In genomic region chr14:49582211-49582977, GRCh38 we compare ENCODE assay signal across 1 cellular context.
TF ChIP-seq lines count a peak whose summit lies in the region.

No MANE protein-coding gene starts in this region.

TF ChIP-seq in A549, 52 proteins besides CTCF, POLR2A, EP300 and RAD21 (continued from another document):
- TF ChIP-seq HOXA7 (CRISPR knock-in tag; IDR thresholded peaks at IDR 0.05) (peak; percentile 97), FOXS1 (CRISPR knock-in tag; IDR thresholded peaks at IDR 0.05) (no peak), MAFK (IDR thresholded peaks at IDR 0.05; ENCODE audit: partially characterized antibody) (no peak), GATA3 (IDR thresholded peaks at IDR 0.05; ENCODE audit: borderline replicate concordance) (no peak; the same call in 1 of the 2 replicates), ATOH8 (CRISPR knock-in tag; IDR thresholded peaks at IDR 0.05; ENCODE audit: low read depth) (peak; percentile 30; the same call in 1 of the 2 replicates), RCOR1 (IDR thresholded peaks at IDR 0.05; ENCODE audit: low read depth, low read length) (no peak), HES2 (IDR thresholded peaks at IDR 0.05) (no peak), RFX5 (IDR thresholded peaks at IDR 0.05) (no peak), ELK1 (IDR thresholded peaks at IDR 0.05; ENCODE audit: low read depth, low read length) (no peak), SREBF2 (IDR thresholded peaks at IDR 0.05) (no peak), BCL3 (IDR thresholded peaks at IDR 0.05) (peak; percentile 22; the same call in 1 of the 3 replicates), MAZ (IDR thresholded peaks at IDR 0.05; ENCODE audit: borderline replicate concordance, low read depth, low read length) (no peak), CBX2 (IDR thresholded peaks at IDR 0.05; ENCODE audit: borderline replicate concordance, low read depth) (no peak), CBX8 (IDR thresholded peaks at IDR 0.05) (no peak), JUN (IDR thresholded peaks at IDR 0.05) (peak in 1 of 2 experiments; percentile 16; a peak in 2 of 5 replicates), CEBPB (IDR thresholded peaks at IDR 0.05) (no peak), PHF8 (IDR thresholded peaks at IDR 0.05; ENCODE audit: borderline replicate concordance, low read depth) (no peak), RNF2 (IDR thresholded peaks at IDR 0.05; ENCODE audit: borderline replicate concordance, low read depth) (no peak), CHD2 (IDR thresholded peaks at IDR 0.05; ENCODE audit: low read length, partially characterized antibody) (no peak), JUNB (IDR thresholded peaks at IDR 0.05) (no peak), ZC3H11A (IDR thresholded peaks at IDR 0.05) (no peak), EHF (CRISPR knock-in tag; IDR thresholded peaks at IDR 0.05) (peak; percentile 19; the same call in 1 of the 2 replicates), POLR2AphosphoS2 (conservative IDR thresholded peaks at IDR 0.05; ENCODE audit: low read length) (peak; percentile 93; the same call in 1 of the 2 replicates), HMGXB4 (CRISPR knock-in tag; IDR thresholded peaks at IDR 0.05; ENCODE audit: borderline replicate concordance) (peak; percentile 42; the same call in 1 of the 2 replicates), FOSL2 (IDR thresholded peaks at IDR 0.05) (no peak), FOSL2 (CRISPR knock-in tag; IDR thresholded peaks at IDR 0.05) (no peak), HEYL (CRISPR knock-in tag; IDR thresholded peaks at IDR 0.05) (no peak), MAX (IDR thresholded peaks at IDR 0.05) (no peak), FOSB (CRISPR knock-in tag; IDR thresholded peaks at IDR 0.05) (peak; percentile 97), TP53 (CRISPR knock-in tag; IDR thresholded peaks at IDR 0.05) (peak; percentile 70; the same call in 1 of the 2 replicates), ZFP36 (IDR thresholded peaks at IDR 0.05; ENCODE audit: borderline replicate concordance, partially characterized antibody) (no peak), ZSCAN20 (CRISPR knock-in tag; IDR thresholded peaks at IDR 0.05) (no peak), REST (IDR thresholded peaks at IDR 0.05) (0 out of 2 replicates have a peak, but pooled peaks have one; percentile 8), TFCP2L1 (CRISPR knock-in tag; IDR thresholded peaks at IDR 0.05) (peak; percentile 91), USF2 (IDR thresholded peaks at IDR 0.05) (no peak), CHD4 (IDR thresholded peaks at IDR 0.05; ENCODE audit: borderline replicate concordance) (no peak), SMC3 (IDR thresholded peaks at IDR 0.05) (no peak), RARB (CRISPR knock-in tag; IDR thresholded peaks at IDR 0.05) (peak; percentile 82)
